ENCODE assay signal across 21 cellular contexts in the genomic region with DNA sequence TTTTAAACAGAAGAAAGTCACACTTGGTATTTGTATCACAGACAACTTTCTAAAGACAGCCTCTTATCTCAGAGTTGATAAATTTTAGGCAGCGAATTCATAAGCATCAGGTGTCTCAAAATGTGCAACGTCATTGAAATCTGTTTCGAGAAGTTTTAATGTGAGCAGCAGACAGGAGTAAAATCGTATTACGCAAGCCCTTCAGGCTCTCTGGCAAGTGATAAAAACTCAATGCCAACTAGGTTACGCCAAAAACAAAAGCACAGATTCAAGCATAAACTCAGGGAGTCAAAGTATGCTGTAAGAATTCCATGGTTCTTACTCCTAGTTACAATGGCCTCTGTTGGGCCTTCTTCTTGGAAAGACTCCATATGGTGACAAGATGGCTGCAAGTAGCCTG.
"Had no signal": no experiment of that assay in that cellular context is flagged by ENCODE, and none has a peak within 500 bp of the region (broad histone marks: within the 10 kb centered on the region; RNA-seq: fewer than 3 reads in every experiment).

No MANE protein-coding gene starts in this region.

- DNase-seq: activated CD4-positive, alpha-beta T cell treated with anti-CD3 and anti-CD28 coated beads for 4 hours; activated CD4-positive, alpha-beta T cell treated with anti-CD3 and anti-CD28 coated beads, Interleukin-2, amount 50 U/mL, for 4 hours; activated CD4-positive, CD25-positive, alpha-beta regulatory T cell; activated naive CD4-positive, alpha-beta T cell; activated T-cell treated with anti-CD3 and anti-CD28 coated beads for 4 hours; activated T-cell treated with anti-CD3 and anti-CD28 coated beads, Interleukin-2, amount 50 U/mL, for 72 hours; anterior cingulate cortex; effector CD8-positive, alpha-beta T cell; foreskin keratinocyte; heart right ventricle; left ventricle myocardium inferior; nephron progenitor cell; pancreas; retina; spleen; stimulated activated naive CD4-positive, alpha-beta T cell treated with Interleukin-2 at 50 U/mL for 16 hours had no signal

- H3K36me3 Mint-ChIP-seq: activated naive CD4-positive, alpha-beta T cell treated with anti-CD3 and anti-CD28 coated beads, Interleukin-2, amount 50 U/mL, for 72 hours had no signal

- H3K4me1 Mint-ChIP-seq: nephron progenitor cell had no signal

- H3K4me3 Mint-ChIP-seq: activated T-cell treated with anti-CD3 and anti-CD28 coated beads, Interleukin-2, amount 50 U/mL, for 72 hours; nephron progenitor cell; T-helper 2 cell treated with Interferon-gamma antibody and Interleukin-4, amounts not matched to agents 5 μg/mL and 100 μg/mL, for 36 hours had no signal

- H3K36me3 ChIP-seq: heart right ventricle, left ventricle myocardium inferior, neutrophil, pancreas, prostate gland, spleen, tibial nerve had no signal

- H3K27ac ChIP-seq: foreskin keratinocyte, heart right ventricle, left ventricle myocardium inferior, neutrophil, pancreas, prostate gland, spleen, tibial nerve had no signal

- H3K9me3 ChIP-seq: heart right ventricle, left ventricle myocardium inferior, neutrophil, pancreas, prostate gland, tibial nerve had no signal

- H3K4me1 ChIP-seq: foreskin keratinocyte, heart right ventricle, left ventricle myocardium inferior, pancreas, prostate gland, spleen, tibial nerve had no signal

- H3K27me3 ChIP-seq: foreskin keratinocyte, heart right ventricle, neutrophil, pancreas, spleen, tibial nerve had no signal

- H3K9me3 Mint-ChIP-seq: nephron progenitor cell; T-helper 2 cell treated with Interferon-gamma antibody and Interleukin-4, amounts not matched to agents 5 μg/mL and 100 μg/mL, for 36 hours had no signal

- H3K27ac Mint-ChIP-seq: activated naive CD4-positive, alpha-beta T cell treated with anti-CD3 and anti-CD28 coated beads, Interleukin-2, amount 50 U/mL, for 72 hours; activated T-cell treated with anti-CD3 and anti-CD28 coated beads, Interleukin-2, amount 50 U/mL, for 72 hours; nephron progenitor cell; T-helper 2 cell treated with Interferon-gamma antibody and Interleukin-4, amounts not matched to agents 5 μg/mL and 100 μg/mL, for 36 hours had no signal

- ATAC-seq: activated naive CD4-positive, alpha-beta T cell treated with anti-CD3 and anti-CD28 coated beads, Interleukin-2, amount 50 U/mL, for 72 hours; activated T-cell treated with anti-CD3 and anti-CD28 coated beads, Interleukin-2, amount 50 U/mL, for 72 hours; foreskin keratinocyte; pancreas had no signal

- H3K4me3 ChIP-seq: heart right ventricle, left ventricle myocardium inferior, pancreas, prostate gland, spleen, tibial nerve had no signal
